Comparison of ENCODE assay signal across 1 cellular context in the genomic region with DNA sequence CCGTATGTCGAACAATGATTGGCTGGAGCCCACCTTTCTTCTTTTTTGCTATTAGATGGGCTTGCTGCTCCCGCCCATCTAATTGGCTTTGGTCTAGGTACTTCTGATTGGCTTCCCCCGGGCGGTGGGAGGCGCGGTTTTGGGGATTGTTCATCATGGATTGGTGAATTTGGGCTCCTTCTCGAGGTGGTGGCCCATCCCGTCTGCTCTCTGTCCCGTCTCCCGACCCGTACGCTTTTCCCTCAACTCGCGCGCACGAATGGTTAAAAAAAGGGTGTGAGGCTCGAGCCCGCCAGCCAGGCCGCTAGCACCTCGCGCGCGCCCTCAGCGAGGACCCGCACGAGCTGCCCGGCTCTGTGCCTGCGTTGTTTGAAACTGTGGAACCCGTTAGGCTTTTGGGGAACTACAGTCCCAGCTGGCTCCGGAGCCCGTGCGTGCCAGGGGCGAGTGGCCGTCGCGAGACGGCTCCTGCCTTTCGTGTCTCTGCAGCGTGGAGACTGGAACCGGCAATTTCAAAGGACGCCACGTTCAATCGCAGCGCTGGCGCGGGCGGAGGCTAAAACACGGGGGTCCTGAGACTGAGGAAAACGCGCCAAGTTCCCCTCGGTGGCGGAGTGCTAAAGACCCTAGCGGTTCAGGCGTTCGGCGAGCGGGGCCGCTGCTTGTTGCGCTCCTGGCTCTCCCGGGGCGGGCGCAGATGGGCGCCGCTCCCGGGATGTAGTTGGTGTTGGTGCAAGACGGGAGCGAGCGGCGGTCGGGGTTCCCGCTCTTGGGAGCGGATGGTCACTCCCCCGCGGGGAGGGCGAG.
TF ChIP-seq lines count a peak whose summit lies in the region.

A gene with protein sequence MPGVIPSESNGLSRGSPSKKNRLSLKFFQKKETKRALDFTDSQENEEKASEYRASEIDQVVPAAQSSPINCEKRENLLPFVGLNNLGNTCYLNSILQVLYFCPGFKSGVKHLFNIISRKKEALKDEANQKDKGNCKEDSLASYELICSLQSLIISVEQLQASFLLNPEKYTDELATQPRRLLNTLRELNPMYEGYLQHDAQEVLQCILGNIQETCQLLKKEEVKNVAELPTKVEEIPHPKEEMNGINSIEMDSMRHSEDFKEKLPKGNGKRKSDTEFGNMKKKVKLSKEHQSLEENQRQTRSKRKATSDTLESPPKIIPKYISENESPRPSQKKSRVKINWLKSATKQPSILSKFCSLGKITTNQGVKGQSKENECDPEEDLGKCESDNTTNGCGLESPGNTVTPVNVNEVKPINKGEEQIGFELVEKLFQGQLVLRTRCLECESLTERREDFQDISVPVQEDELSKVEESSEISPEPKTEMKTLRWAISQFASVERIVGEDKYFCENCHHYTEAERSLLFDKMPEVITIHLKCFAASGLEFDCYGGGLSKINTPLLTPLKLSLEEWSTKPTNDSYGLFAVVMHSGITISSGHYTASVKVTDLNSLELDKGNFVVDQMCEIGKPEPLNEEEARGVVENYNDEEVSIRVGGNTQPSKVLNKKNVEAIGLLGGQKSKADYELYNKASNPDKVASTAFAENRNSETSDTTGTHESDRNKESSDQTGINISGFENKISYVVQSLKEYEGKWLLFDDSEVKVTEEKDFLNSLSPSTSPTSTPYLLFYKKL (plus strand): TSS at position 584 of the 807 bp plus-strand sequence. CDS start 2,819 bp downstream, outside the sequence.

TF ChIP-seq in HEK293, 187 proteins besides CTCF, POLR2A, EP300 and RAD21 (continued from another document and continues in another):
- TF ChIP-seq ZIC2 (tag by site-specific recombination; IDR thresholded peaks at IDR 0.05) (peak; percentile 45), GLIS1 (tag by site-specific recombination; IDR thresholded peaks at IDR 0.05) (no peak; the same call in 1 of the 2 replicates), ZNF366 (tag by site-specific recombination; conservative IDR thresholded peaks at IDR 0.05) (peak; percentile 83), ZNF76 (tag by site-specific recombination; IDR thresholded peaks at IDR 0.05; ENCODE audit: borderline replicate concordance, low read depth) (peak; percentile 70; the same call in 1 of the 2 replicates), MZF1 (tag by site-specific recombination; IDR thresholded peaks at IDR 0.05; ENCODE audit: borderline replicate concordance) (no peak; the same call in 1 of the 2 replicates), ZNF621 (tag by site-specific recombination; IDR thresholded peaks at IDR 0.05) (no peak), ZBTB21 (tag by site-specific recombination; IDR thresholded peaks at IDR 0.05) (peak; percentile 65), SETDB1 (IDR thresholded peaks at IDR 0.05; ENCODE audit: insufficient read length, low read length) (peak; percentile 85), ZNF324 (tag by site-specific recombination; IDR thresholded peaks at IDR 0.05) (peak; percentile 92; the same call in 1 of the 2 replicates), ZNF335 (tag by site-specific recombination; conservative IDR thresholded peaks at IDR 0.05) (peak; percentile 100), ZBTB7A (tag by site-specific recombination; IDR thresholded peaks at IDR 0.05; ENCODE audit: low read depth) (no peak), ZNF155 (tag by site-specific recombination; IDR thresholded peaks at IDR 0.05) (no peak), REPIN1 (tag by site-specific recombination; IDR thresholded peaks at IDR 0.05; ENCODE audit: low read depth) (peak; percentile 49; the same call in 1 of the 2 replicates), ZNF2 (tag by site-specific recombination; IDR thresholded peaks at IDR 0.05) (peak; percentile 80), ZNF571 (tag by site-specific recombination; IDR thresholded peaks at IDR 0.05) (no peak), GFI1B (tag by site-specific recombination; IDR thresholded peaks at IDR 0.05) (peak; percentile 7; the same call in 1 of the 2 replicates), BCL11B (tag by site-specific recombination; IDR thresholded peaks at IDR 0.05; ENCODE audit: low read depth) (no peak), KLF16 (tag by site-specific recombination; IDR thresholded peaks at IDR 0.05) (peak; percentile 71), ZNF211 (tag by site-specific recombination; IDR thresholded peaks at IDR 0.05; ENCODE audit: low read depth) (no peak), SP2 (tag by site-specific recombination; IDR thresholded peaks at IDR 0.05) (peak; percentile 97), MEIS1 (CRISPR knock-in tag; IDR thresholded peaks at IDR 0.05; ENCODE audit: borderline replicate concordance) (no peak), ZNF184 (tag by site-specific recombination; IDR thresholded peaks at IDR 0.05) (peak; percentile 23; the same call in 1 of the 2 replicates), ZEB2 (tag by site-specific recombination; IDR thresholded peaks at IDR 0.05) (peak; percentile 89), ZBTB1 (tag by site-specific recombination; IDR thresholded peaks at IDR 0.05) (no peak), ZNF501 (tag by site-specific recombination; IDR thresholded peaks at IDR 0.05) (peak; percentile 92; the same call in 1 of the 2 replicates), EGR2 (tag by site-specific recombination; IDR thresholded peaks at IDR 0.05; ENCODE audit: low read depth) (peak; percentile 44), ZNF239 (tag by site-specific recombination; IDR thresholded peaks at IDR 0.05) (no peak), ZFP37 (tag by site-specific recombination; IDR thresholded peaks at IDR 0.05) (peak; percentile 88)
- TF ChIP-seq, protein P1, sequence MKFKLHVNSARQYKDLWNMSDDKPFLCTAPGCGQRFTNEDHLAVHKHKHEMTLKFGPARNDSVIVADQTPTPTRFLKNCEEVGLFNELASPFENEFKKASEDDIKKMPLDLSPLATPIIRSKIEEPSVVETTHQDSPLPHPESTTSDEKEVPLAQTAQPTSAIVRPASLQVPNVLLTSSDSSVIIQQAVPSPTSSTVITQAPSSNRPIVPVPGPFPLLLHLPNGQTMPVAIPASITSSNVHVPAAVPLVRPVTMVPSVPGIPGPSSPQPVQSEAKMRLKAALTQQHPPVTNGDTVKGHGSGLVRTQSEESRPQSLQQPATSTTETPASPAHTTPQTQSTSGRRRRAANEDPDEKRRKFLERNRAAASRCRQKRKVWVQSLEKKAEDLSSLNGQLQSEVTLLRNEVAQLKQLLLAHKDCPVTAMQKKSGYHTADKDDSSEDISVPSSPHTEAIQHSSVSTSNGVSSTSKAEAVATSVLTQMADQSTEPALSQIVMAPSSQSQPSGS (tag by site-specific recombination; IDR thresholded peaks at IDR 0.05; ENCODE audit: low read depth) = no peak
- TF ChIP-seq, protein P2, sequence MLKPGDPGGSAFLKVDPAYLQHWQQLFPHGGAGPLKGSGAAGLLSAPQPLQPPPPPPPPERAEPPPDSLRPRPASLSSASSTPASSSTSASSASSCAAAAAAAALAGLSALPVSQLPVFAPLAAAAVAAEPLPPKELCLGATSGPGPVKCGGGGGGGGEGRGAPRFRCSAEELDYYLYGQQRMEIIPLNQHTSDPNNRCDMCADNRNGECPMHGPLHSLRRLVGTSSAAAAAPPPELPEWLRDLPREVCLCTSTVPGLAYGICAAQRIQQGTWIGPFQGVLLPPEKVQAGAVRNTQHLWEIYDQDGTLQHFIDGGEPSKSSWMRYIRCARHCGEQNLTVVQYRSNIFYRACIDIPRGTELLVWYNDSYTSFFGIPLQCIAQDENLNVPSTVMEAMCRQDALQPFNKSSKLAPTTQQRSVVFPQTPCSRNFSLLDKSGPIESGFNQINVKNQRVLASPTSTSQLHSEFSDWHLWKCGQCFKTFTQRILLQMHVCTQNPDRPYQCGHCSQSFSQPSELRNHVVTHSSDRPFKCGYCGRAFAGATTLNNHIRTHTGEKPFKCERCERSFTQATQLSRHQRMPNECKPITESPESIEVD (tag by site-specific recombination; IDR thresholded peaks at IDR 0.05) = 0 out of 2 replicates have a peak, but pooled peaks have one; percentile 18
- TF ChIP-seq, protein P3, sequence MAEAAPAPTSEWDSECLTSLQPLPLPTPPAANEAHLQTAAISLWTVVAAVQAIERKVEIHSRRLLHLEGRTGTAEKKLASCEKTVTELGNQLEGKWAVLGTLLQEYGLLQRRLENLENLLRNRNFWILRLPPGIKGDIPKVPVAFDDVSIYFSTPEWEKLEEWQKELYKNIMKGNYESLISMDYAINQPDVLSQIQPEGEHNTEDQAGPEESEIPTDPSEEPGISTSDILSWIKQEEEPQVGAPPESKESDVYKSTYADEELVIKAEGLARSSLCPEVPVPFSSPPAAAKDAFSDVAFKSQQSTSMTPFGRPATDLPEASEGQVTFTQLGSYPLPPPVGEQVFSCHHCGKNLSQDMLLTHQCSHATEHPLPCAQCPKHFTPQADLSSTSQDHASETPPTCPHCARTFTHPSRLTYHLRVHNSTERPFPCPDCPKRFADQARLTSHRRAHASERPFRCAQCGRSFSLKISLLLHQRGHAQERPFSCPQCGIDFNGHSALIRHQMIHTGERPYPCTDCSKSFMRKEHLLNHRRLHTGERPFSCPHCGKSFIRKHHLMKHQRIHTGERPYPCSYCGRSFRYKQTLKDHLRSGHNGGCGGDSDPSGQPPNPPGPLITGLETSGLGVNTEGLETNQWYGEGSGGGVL (tag by site-specific recombination; IDR thresholded peaks at IDR 0.05) = peak; percentile 10; the same call in 1 of the 2 replicates
- TF ChIP-seq, protein P4, sequence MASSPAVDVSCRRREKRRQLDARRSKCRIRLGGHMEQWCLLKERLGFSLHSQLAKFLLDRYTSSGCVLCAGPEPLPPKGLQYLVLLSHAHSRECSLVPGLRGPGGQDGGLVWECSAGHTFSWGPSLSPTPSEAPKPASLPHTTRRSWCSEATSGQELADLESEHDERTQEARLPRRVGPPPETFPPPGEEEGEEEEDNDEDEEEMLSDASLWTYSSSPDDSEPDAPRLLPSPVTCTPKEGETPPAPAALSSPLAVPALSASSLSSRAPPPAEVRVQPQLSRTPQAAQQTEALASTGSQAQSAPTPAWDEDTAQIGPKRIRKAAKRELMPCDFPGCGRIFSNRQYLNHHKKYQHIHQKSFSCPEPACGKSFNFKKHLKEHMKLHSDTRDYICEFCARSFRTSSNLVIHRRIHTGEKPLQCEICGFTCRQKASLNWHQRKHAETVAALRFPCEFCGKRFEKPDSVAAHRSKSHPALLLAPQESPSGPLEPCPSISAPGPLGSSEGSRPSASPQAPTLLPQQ (tag by site-specific recombination; IDR thresholded peaks at IDR 0.05) = peak; percentile 70; the same call in 1 of the 2 replicates
- TF ChIP-seq, protein P5, sequence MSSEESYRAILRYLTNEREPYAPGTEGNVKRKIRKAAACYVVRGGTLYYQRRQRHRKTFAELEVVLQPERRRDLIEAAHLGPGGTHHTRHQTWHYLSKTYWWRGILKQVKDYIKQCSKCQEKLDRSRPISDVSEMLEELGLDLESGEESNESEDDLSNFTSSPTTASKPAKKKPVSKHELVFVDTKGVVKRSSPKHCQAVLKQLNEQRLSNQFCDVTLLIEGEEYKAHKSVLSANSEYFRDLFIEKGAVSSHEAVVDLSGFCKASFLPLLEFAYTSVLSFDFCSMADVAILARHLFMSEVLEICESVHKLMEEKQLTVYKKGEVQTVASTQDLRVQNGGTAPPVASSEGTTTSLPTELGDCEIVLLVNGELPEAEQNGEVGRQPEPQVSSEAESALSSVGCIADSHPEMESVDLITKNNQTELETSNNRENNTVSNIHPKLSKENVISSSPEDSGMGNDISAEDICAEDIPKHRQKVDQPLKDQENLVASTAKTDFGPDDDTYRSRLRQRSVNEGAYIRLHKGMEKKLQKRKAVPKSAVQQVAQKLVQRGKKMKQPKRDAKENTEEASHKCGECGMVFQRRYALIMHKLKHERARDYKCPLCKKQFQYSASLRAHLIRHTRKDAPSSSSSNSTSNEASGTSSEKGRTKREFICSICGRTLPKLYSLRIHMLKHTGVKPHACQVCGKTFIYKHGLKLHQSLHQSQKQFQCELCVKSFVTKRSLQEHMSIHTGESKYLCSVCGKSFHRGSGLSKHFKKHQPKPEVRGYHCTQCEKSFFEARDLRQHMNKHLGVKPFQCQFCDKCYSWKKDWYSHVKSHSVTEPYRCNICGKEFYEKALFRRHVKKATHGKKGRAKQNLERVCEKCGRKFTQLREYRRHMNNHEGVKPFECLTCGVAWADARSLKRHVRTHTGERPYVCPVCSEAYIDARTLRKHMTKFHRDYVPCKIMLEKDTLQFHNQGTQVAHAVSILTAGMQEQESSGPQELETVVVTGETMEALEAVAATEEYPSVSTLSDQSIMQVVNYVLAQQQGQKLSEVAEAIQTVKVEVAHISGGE (tag by site-specific recombination; conservative IDR thresholded peaks at IDR 0.05; ENCODE audit: low read depth) = no peak; the same call in 1 of the 2 replicates
- TF ChIP-seq, protein P6, sequence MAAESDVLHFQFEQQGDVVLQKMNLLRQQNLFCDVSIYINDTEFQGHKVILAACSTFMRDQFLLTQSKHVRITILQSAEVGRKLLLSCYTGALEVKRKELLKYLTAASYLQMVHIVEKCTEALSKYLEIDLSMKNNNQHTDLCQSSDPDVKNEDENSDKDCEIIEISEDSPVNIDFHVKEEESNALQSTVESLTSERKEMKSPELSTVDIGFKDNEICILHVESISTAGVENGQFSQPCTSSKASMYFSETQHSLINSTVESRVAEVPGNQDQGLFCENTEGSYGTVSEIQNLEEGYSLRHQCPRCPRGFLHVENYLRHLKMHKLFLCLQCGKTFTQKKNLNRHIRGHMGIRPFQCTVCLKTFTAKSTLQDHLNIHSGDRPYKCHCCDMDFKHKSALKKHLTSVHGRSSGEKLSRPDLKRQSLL (tag by site-specific recombination; IDR thresholded peaks at IDR 0.05) = peak; percentile 60; the same call in 1 of the 2 replicates
- TF ChIP-seq, protein P7, sequence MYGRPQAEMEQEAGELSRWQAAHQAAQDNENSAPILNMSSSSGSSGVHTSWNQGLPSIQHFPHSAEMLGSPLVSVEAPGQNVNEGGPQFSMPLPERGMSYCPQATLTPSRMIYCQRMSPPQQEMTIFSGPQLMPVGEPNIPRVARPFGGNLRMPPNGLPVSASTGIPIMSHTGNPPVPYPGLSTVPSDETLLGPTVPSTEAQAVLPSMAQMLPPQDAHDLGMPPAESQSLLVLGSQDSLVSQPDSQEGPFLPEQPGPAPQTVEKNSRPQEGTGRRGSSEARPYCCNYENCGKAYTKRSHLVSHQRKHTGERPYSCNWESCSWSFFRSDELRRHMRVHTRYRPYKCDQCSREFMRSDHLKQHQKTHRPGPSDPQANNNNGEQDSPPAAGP (tag by site-specific recombination; IDR thresholded peaks at IDR 0.05) = peak; percentile 75
- TF ChIP-seq, protein P8, sequence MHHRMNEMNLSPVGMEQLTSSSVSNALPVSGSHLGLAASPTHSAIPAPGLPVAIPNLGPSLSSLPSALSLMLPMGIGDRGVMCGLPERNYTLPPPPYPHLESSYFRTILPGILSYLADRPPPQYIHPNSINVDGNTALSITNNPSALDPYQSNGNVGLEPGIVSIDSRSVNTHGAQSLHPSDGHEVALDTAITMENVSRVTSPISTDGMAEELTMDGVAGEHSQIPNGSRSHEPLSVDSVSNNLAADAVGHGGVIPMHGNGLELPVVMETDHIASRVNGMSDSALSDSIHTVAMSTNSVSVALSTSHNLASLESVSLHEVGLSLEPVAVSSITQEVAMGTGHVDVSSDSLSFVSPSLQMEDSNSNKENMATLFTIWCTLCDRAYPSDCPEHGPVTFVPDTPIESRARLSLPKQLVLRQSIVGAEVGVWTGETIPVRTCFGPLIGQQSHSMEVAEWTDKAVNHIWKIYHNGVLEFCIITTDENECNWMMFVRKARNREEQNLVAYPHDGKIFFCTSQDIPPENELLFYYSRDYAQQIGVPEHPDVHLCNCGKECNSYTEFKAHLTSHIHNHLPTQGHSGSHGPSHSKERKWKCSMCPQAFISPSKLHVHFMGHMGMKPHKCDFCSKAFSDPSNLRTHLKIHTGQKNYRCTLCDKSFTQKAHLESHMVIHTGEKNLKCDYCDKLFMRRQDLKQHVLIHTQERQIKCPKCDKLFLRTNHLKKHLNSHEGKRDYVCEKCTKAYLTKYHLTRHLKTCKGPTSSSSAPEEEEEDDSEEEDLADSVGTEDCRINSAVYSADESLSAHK (tag by site-specific recombination; IDR thresholded peaks at IDR 0.05) = 0 out of 2 replicates have a peak, but pooled peaks have one; percentile 46
